In genomic region chr11:57476883-57477506, GRCh38 we compare ENCODE assay signal across 8 cellular contexts. TPM values are rescaled to one million over a fixed set of nuclear protein-coding genes. Genes with fewer than 3 reads are reported as not detected.
DNase-seq lines count a peak whose midpoint lies in the region; ATAC-seq, FAIRE-seq and TF ChIP-seq lines count a peak whose summit lies in the region.

No MANE protein-coding gene starts in this region.

- BruUV-seq in HepG2 (replicated peaks; lab: Mats Ljungman, UMichigan): no TSS peak

- TF ChIP-seq RAD21 in HepG2 (CRISPR knock-in tag; IDR thresholded peaks at IDR 0.05): peak; percentile 44; the same call in 1 of the 2 replicates

- H3K36me3 ChIP-seq in OCI-LY1 (ENCODE audit: insufficient read depth, low read length) (no peaks in the 10 kb centered on the region), breast epithelium (no peaks in the 10 kb centered on the region), HepG2 (replicated peaks in 1 of 2; ENCODE audit: control insufficient read depth in 1 of 2, insufficient read depth in 2 of 2, low read length in 2 of 2) (no peaks in the 10 kb centered on the region), transverse colon (no peaks in the 10 kb centered on the region)

- no peaks in the 10 kb centered on the region for H3K9me2 ChIP-seq in OCI-LY1 (ENCODE audit: low read depth, low read length)

- H3K9me3 ChIP-seq in OCI-LY1 (ENCODE audit: low read length) (no peaks in the 10 kb centered on the region), breast epithelium (no peaks in the 10 kb centered on the region), HepG2 (ENCODE audit: low read length) (no peaks in the 10 kb centered on the region), transverse colon (no peaks in the 10 kb centered on the region)

- POLR2A ChIA-PET in HepG2 (lab: Yijun Ruan, JAX): interaction anchor here (1.0 to 1.9 kb wide), 5 partner anchors 16 to 131 kb away, joined by 3 to 5 read pairs (median 3); partner anchors contain the start of genes RTN4RL2 and SLC43A1

- H2AFZ ChIP-seq in OCI-LY1 (ENCODE audit: low read length) (no peak overlapping the region), HepG2 (ENCODE audit: low read length) (no peak overlapping the region)

- TF ChIP-seq POLR2A in breast epithelium (IDR thresholded peaks at IDR 0.05): no peak
- TF ChIP-seq POLR2A in HepG2 (IDR thresholded peaks at IDR 0.05; ENCODE audit: insufficient read depth in 1 of 2, low read depth in 2 of 2, low read length in 2 of 2): no peak
- TF ChIP-seq POLR2A in transverse colon (IDR thresholded peaks at IDR 0.05): peak; percentile 30

- ATAC-seq in HG02588 (IDR thresholded peaks at IDR 0.05; ENCODE audit: unreplicated experiment): peak; percentile 63
- ATAC-seq in HepG2: peak; percentile 39

- H4K20me1 ChIP-seq in OCI-LY1 (ENCODE audit: insufficient read depth, low read length): no peaks in the 10 kb centered on the region
- H4K20me1 ChIP-seq in HepG2 (ENCODE audit: insufficient read depth, low read length): no peaks in the 10 kb centered on the region

- H3K4me2 ChIP-seq in OCI-LY1 (ENCODE audit: low read length): peak overlapping the region; percentile 51; the same call in 1 of the 2 replicates
- no peak overlapping the region for H3K4me2 ChIP-seq in HepG2 (ENCODE audit: low read depth, low read length)

- H3K27me3 ChIP-seq in OCI-LY1 (ENCODE audit: insufficient read depth, low read length) (peaks cover 6% of the 10 kb centered on the region; the same call in 1 of the 2 replicates), breast epithelium (no peaks in the 10 kb centered on the region), HepG2 (ENCODE audit: control insufficient read depth in 1 of 2, insufficient read depth in 2 of 2, low read length in 2 of 2) (no peaks in the 10 kb centered on the region), transverse colon (peaks cover 29% of the 10 kb centered on the region)

- H3K27ac ChIP-seq in OCI-LY1 (ENCODE audit: low read depth, low read length, poor library complexity, severe bottlenecking): no peak overlapping the region
- peak overlapping the region; percentile 31 to 69 for H3K27ac ChIP-seq in breast epithelium
- H3K27ac ChIP-seq in HepG2 (ENCODE audit: extremely low read length, insufficient read depth, low read length): no peak overlapping the region
- peak overlapping the region in 1 of 4 donors; percentile 63 for H3K27ac ChIP-seq in transverse colon

- no peak for TF ChIP-seq EP300 in HepG2 (IDR thresholded peaks at IDR 0.05; ENCODE audit: low read depth in 2 of 2, low read length in 2 of 2)
- no peak for TF ChIP-seq EP300 in HepG2 (CRISPR knock-in tag; IDR thresholded peaks at IDR 0.05; ENCODE audit: borderline replicate concordance)
- no peak for TF ChIP-seq EP300 in transverse colon (IDR thresholded peaks at IDR 0.05; ENCODE audit: low read depth)

- peak; percentile 8 to 24 for DNase-seq in activated CD4-positive, alpha-beta T cell treated with anti-CD3 and anti-CD28 coated beads for 4 hours
- no peak for DNase-seq in activated CD4-positive, alpha-beta T cell treated with anti-CD3 and anti-CD28 coated beads, Interleukin-2, amount 50 U/mL, for 1 hour
- DNase-seq in breast epithelium (ENCODE audit: low spot score in 2 of 2) (no peak), HepG2 (ENCODE audit: low spot score) (no peak), transverse colon (peak; percentile 59), NCI-H2227 treated with DMSO at 0.1 percent for 48 hours (lab: John Stamatoyannopoulos, UW) (no peak)

- no peak for FAIRE-seq in HepG2 (lab: Jason Lieb, UNC)

- peaks cover 7% of the 10 kb centered on the region for H3K4me1 ChIP-seq in OCI-LY1 (ENCODE audit: insufficient read depth, low read length, severe bottlenecking)
- H3K4me1 ChIP-seq in breast epithelium: peaks cover 0 to 4% of the 10 kb centered on the region in 2 donors
- peaks cover 53% of the 10 kb centered on the region for H3K4me1 ChIP-seq in HepG2 (ENCODE audit: insufficient read depth, low read length)
- H3K4me1 ChIP-seq in transverse colon: peaks cover 11 to 27% (median 19%) of the 10 kb centered on the region in 4 donors

- H3K9ac ChIP-seq in OCI-LY1 (ENCODE audit: low read length): no peak overlapping the region
- no peak overlapping the region for H3K9ac ChIP-seq in HepG2 (ENCODE audit: insufficient read depth, low read depth, low read length)

- in situ Hi-C loops in HepG2 (cut with HindIII; ENCODE audit: extremely low pct_ligation_motif_present, low pct_unique_long_range_greater_than_20kb) (no loop called here), transverse colon (cut with MboI; ENCODE audit: low pct_ligation_motif_present in 1 of 4, low pct_unique_long_range_greater_than_20kb in 1 of 4, low sequenced_read_pairs in 3 of 4) (loop anchor here in 2 of 4 donors (25.0 kb wide), 1 partner anchor 140 kb away; the partner anchor contains the start of genes P2RX3 (in 2 of the 2) and SSRP1 (in 2 of the 2))

- intact Hi-C loops in breast epithelium (cut with DNase I; ENCODE audit: low total_unique reads): no loop called here
- intact Hi-C loops in HepG2 (cut with micrococcal nuclease; ENCODE audit: unreplicated experiment): no loop called here
- intact Hi-C loops in transverse colon (cut with DNase I; ENCODE audit: low total_unique reads): no loop called here

- peak overlapping the region; percentile 40 for H3K4me3 ChIP-seq in OCI-LY1 (ENCODE audit: low read depth, low read length, poor library complexity, severe bottlenecking)
- H3K4me3 ChIP-seq in breast epithelium: peak overlapping the region; percentile 35 to 78 (median 59)
- no peak overlapping the region for H3K4me3 ChIP-seq in HepG2 (replicated peaks in 1 of 3; ENCODE audit: insufficient read depth in 1 of 3, low read depth in 2 of 3, low read length in 3 of 3)
- peak overlapping the region; percentile 30 to 54 (median 38) for H3K4me3 ChIP-seq in transverse colon

- no peaks in the 10 kb centered on the region for H3F3A ChIP-seq in OCI-LY1 (ENCODE audit: insufficient read depth, low read length)

- CTCF ChIA-PET in HepG2 (lab: Yijun Ruan, JAX; ENCODE audit: low intra/inter-chr PET ratio, low total read pairs): no interaction called here

- H3K79me2 ChIP-seq in OCI-LY1 (ENCODE audit: insufficient read depth, low read length): no peaks in the 10 kb centered on the region
- no peaks in the 10 kb centered on the region for H3K79me2 ChIP-seq in HepG2 (ENCODE audit: insufficient read depth, low read length)

- TF ChIP-seq CTCF in OCI-LY1 (IDR thresholded peaks at IDR 0.05; ENCODE audit: low read length) (peak; percentile 43), breast epithelium (IDR thresholded peaks at IDR 0.05) (peak in 2 of 3 donors; percentile 30 to 38), HepG2 (CRISPR knock-in tag; IDR thresholded peaks at IDR 0.05) (peak; percentile 32; the same call in 1 of the 2 replicates), transverse colon (IDR thresholded peaks at IDR 0.05) (peak; percentile 38 to 48 (median 41))

- 94% methylated on average over 17 of the region's 17 CpGs for WGBS in HepG2 (ENCODE audit: low lambda C conversion rate)
- 15 to 67% methylated on average over 1 to 17 of the region's 17 CpGs for WGBS in transverse colon (ENCODE audit: low coverage in 1 of 2), 2 donors

RNA-seq across cellular contexts. Expression of gene RTN4RL2, which starts 16.7 kb away (rescaled TPM):
- total RNA-seq in breast epithelium (1 to 10 TPM in 2 of 3 donors, under 1 TPM in 1; 0.32 to 2.3 (median 1.8) TPM), HepG2 (2016; rRNA removed; fragmentation: Illumina TruSeq; extraction: Trizol) (0.45 and 1.3 TPM in 2 replicates), transverse colon (under 1 TPM in 1 of 4 donors, not detected in 3; 0.48 TPM)
- total RNA-seq in HepG2 (2016; cell fraction: cytosol; rRNA removed; fragmentation: Illumina TruSeq; extraction: Trizol; ENCODE audit: low read depth): 0.71 and 0.79 TPM in 2 replicates
- total RNA-seq in HepG2 (2016; cell fraction: insoluble cytoplasmic fraction; rRNA removed; fragmentation: Illumina TruSeq; extraction: Trizol): 0.42 and 0.91 TPM in 2 replicates
- 1.1 and 1.2 TPM in 2 replicates for total RNA-seq in HepG2 (2016; cell fraction: membrane; rRNA removed; fragmentation: Illumina TruSeq; extraction: Trizol)
- total RNA-seq in HepG2 (2016; cell fraction: nucleus; rRNA removed; fragmentation: Illumina TruSeq; extraction: Trizol): 1.8 and 2.1 TPM in 2 replicates
- polyA plus RNA-seq in HepG2 (2011; rRNA removed): 4.3 and 8.4 TPM in 2 replicates
- 3.6 and 3.9 TPM in 2 replicates for polyA plus RNA-seq in HepG2 (2011; cell fraction: cytosol; rRNA removed)
- polyA plus RNA-seq in HepG2 (2011; cell fraction: nucleus; rRNA removed): 10.4 and 14.9 TPM in 2 replicates
- polyA plus RNA-seq in HepG2 (2012): 14.7 and 15.9 TPM in 2 replicates
- polyA plus RNA-seq in HepG2 (2016; cell fraction: cytosol; fragmentation: Illumina TruSeq; extraction: Trizol; ENCODE audit: low read depth): 1.8 and 2.1 TPM in 2 replicates
- polyA plus RNA-seq in HepG2 (2016; cell fraction: insoluble cytoplasmic fraction; fragmentation: Illumina TruSeq; extraction: Trizol; ENCODE audit: low read depth): 1.9 and 2.5 TPM in 2 replicates
- 2.8 and 3.5 TPM in 2 replicates for polyA plus RNA-seq in HepG2 (2016; cell fraction: membrane; fragmentation: Illumina TruSeq; extraction: Trizol; ENCODE audit: low read depth)
- 5.0 and 7.0 TPM in 2 replicates for polyA plus RNA-seq in HepG2 (2016; cell fraction: nucleus; fragmentation: Illumina TruSeq; extraction: Trizol; ENCODE audit: insufficient read depth, low read depth)
- 0.72 and 4.8 TPM in 2 replicates for polyA minus RNA-seq in HepG2 (2011; rRNA and poly(A)+ RNA removed; ENCODE audit: low replicate concordance)
- 4.1 and 11.0 TPM in 2 replicates for polyA minus RNA-seq in HepG2 (2011; cell fraction: cytosol; rRNA and poly(A)+ RNA removed)
- polyA minus RNA-seq in HepG2 (2011; cell fraction: nucleus; rRNA and poly(A)+ RNA removed): 2.3 and 3.7 TPM in 2 replicates

RNA-seq across cellular contexts. Expression of gene SLC43A1, which starts 38.5 kb away (rescaled TPM):
- 10 to 100 TPM; 12.0 to 23.4 (median 13.4) TPM for total RNA-seq in breast epithelium
- total RNA-seq in HepG2 (2016; rRNA removed; fragmentation: Illumina TruSeq; extraction: Trizol): 40.0 and 72.3 TPM in 2 replicates
- total RNA-seq in HepG2 (2016; cell fraction: cytosol; rRNA removed; fragmentation: Illumina TruSeq; extraction: Trizol; ENCODE audit: low read depth): 44.5 and 47.1 TPM in 2 replicates
- total RNA-seq in HepG2 (2016; cell fraction: insoluble cytoplasmic fraction; rRNA removed; fragmentation: Illumina TruSeq; extraction: Trizol): 32.3 and 72.1 TPM in 2 replicates
- 63.3 and 69.6 TPM in 2 replicates for total RNA-seq in HepG2 (2016; cell fraction: membrane; rRNA removed; fragmentation: Illumina TruSeq; extraction: Trizol)
- 64.1 and 81.7 TPM in 2 replicates for total RNA-seq in HepG2 (2016; cell fraction: nucleus; rRNA removed; fragmentation: Illumina TruSeq; extraction: Trizol)
- 87.6 and 124 TPM in 2 replicates for polyA plus RNA-seq in HepG2 (2011; rRNA removed)
- 96.8 and 105 TPM in 2 replicates for polyA plus RNA-seq in HepG2 (2011; cell fraction: cytosol; rRNA removed)
- 190 and 210 TPM in 2 replicates for polyA plus RNA-seq in HepG2 (2011; cell fraction: nucleus; rRNA removed)
- 61.9 and 91.6 TPM in 2 replicates for polyA plus RNA-seq in HepG2 (2012)
- polyA plus RNA-seq in HepG2 (2016; cell fraction: cytosol; fragmentation: Illumina TruSeq; extraction: Trizol; ENCODE audit: low read depth): 41.6 and 44.0 TPM in 2 replicates
- 33.2 and 41.2 TPM in 2 replicates for polyA plus RNA-seq in HepG2 (2016; cell fraction: insoluble cytoplasmic fraction; fragmentation: Illumina TruSeq; extraction: Trizol; ENCODE audit: low read depth)
- 58.0 and 63.5 TPM in 2 replicates for polyA plus RNA-seq in HepG2 (2016; cell fraction: membrane; fragmentation: Illumina TruSeq; extraction: Trizol; ENCODE audit: low read depth)
- polyA plus RNA-seq in HepG2 (2016; cell fraction: nucleus; fragmentation: Illumina TruSeq; extraction: Trizol; ENCODE audit: insufficient read depth, low read depth): 111 TPM in 2 replicates
- polyA minus RNA-seq in HepG2 (2011; rRNA and poly(A)+ RNA removed; ENCODE audit: low replicate concordance): 1.5 and 247 TPM in 2 replicates
- 58.2 and 68.6 TPM in 2 replicates for polyA minus RNA-seq in HepG2 (2011; cell fraction: cytosol; rRNA and poly(A)+ RNA removed)
- polyA minus RNA-seq in HepG2 (2011; cell fraction: nucleus; rRNA and poly(A)+ RNA removed): 75.4 and 86.5 TPM in 2 replicates
- total RNA-seq in transverse colon: 10 to 100 TPM in 3 of 4 donors, 1 to 10 TPM in 1; 7.5 to 30.4 (median 15.2) TPM

RNA-seq across cellular contexts. Expression of gene SLC43A3, which starts 50.1 kb away (rescaled TPM):
- 100 to 1,000 TPM; 104 to 130 (median 105) TPM for total RNA-seq in breast epithelium
- total RNA-seq in HepG2 (2016; rRNA removed; fragmentation: Illumina TruSeq; extraction: Trizol): not detected in 2 replicates
- not detected in 2 replicates for total RNA-seq in HepG2 (2016; cell fraction: cytosol; rRNA removed; fragmentation: Illumina TruSeq; extraction: Trizol; ENCODE audit: low read depth)
- total RNA-seq in HepG2 (2016; cell fraction: insoluble cytoplasmic fraction; rRNA removed; fragmentation: Illumina TruSeq; extraction: Trizol): not detected in 2 replicates
- total RNA-seq in HepG2 (2016; cell fraction: membrane; rRNA removed; fragmentation: Illumina TruSeq; extraction: Trizol): not detected in 2 replicates
- total RNA-seq in HepG2 (2016; cell fraction: nucleus; rRNA removed; fragmentation: Illumina TruSeq; extraction: Trizol): 0.31 TPM in 1 of 2 replicates, not detected in the other
- 2.6 and 4.2 TPM in 2 replicates for polyA plus RNA-seq in HepG2 (2011; rRNA removed)
- polyA plus RNA-seq in HepG2 (2011; cell fraction: cytosol; rRNA removed): 1.4 and 3.7 TPM in 2 replicates
- 3.4 and 4.2 TPM in 2 replicates for polyA plus RNA-seq in HepG2 (2011; cell fraction: nucleus; rRNA removed)
- 1.4 and 2.2 TPM in 2 replicates for polyA plus RNA-seq in HepG2 (2012)
- polyA plus RNA-seq in HepG2 (2016; cell fraction: cytosol; fragmentation: Illumina TruSeq; extraction: Trizol; ENCODE audit: low read depth): not detected in 2 replicates
- not detected in 2 replicates for polyA plus RNA-seq in HepG2 (2016; cell fraction: insoluble cytoplasmic fraction; fragmentation: Illumina TruSeq; extraction: Trizol; ENCODE audit: low read depth)
- not detected in 2 replicates for polyA plus RNA-seq in HepG2 (2016; cell fraction: membrane; fragmentation: Illumina TruSeq; extraction: Trizol; ENCODE audit: low read depth)
- not detected in 2 replicates for polyA plus RNA-seq in HepG2 (2016; cell fraction: nucleus; fragmentation: Illumina TruSeq; extraction: Trizol; ENCODE audit: insufficient read depth, low read depth)
- polyA minus RNA-seq in HepG2 (2011; rRNA and poly(A)+ RNA removed; ENCODE audit: low replicate concordance): 1.7 and 3.0 TPM in 2 replicates
- 2.6 TPM in 1 of 2 replicates, not detected in the other for polyA minus RNA-seq in HepG2 (2011; cell fraction: cytosol; rRNA and poly(A)+ RNA removed)
- polyA minus RNA-seq in HepG2 (2011; cell fraction: nucleus; rRNA and poly(A)+ RNA removed): 1.4 and 2.9 TPM in 2 replicates
- total RNA-seq in transverse colon: 10 to 100 TPM in 3 of 4 donors, 1 to 10 TPM in 1; 6.0 to 35.9 (median 19.4) TPM

RNA-seq across cellular contexts. Expression of gene TIMM10, which starts 53.6 kb away (rescaled TPM):
- total RNA-seq in breast epithelium (10 to 100 TPM; 37.2 to 56.4 (median 45.9) TPM), HepG2 (2016; rRNA removed; fragmentation: Illumina TruSeq; extraction: Trizol) (82.2 and 103 TPM in 2 replicates), transverse colon (10 to 100 TPM in 2 of 4 donors, 1 to 10 TPM in 1, not detected in 1; 1.6 to 36.8 (median 34.0) TPM)
- total RNA-seq in HepG2 (2016; cell fraction: cytosol; rRNA removed; fragmentation: Illumina TruSeq; extraction: Trizol; ENCODE audit: low read depth): 40.9 and 52.7 TPM in 2 replicates
- 87.8 and 108 TPM in 2 replicates for total RNA-seq in HepG2 (2016; cell fraction: insoluble cytoplasmic fraction; rRNA removed; fragmentation: Illumina TruSeq; extraction: Trizol)
- 48.0 and 65.2 TPM in 2 replicates for total RNA-seq in HepG2 (2016; cell fraction: membrane; rRNA removed; fragmentation: Illumina TruSeq; extraction: Trizol)
- 27.4 and 31.3 TPM in 2 replicates for total RNA-seq in HepG2 (2016; cell fraction: nucleus; rRNA removed; fragmentation: Illumina TruSeq; extraction: Trizol)
- 56.3 and 67.8 TPM in 2 replicates for polyA plus RNA-seq in HepG2 (2011; rRNA removed)
- polyA plus RNA-seq in HepG2 (2011; cell fraction: cytosol; rRNA removed): 81.8 and 94.3 TPM in 2 replicates
- polyA plus RNA-seq in HepG2 (2011; cell fraction: nucleus; rRNA removed): 18.2 and 20.2 TPM in 2 replicates
- polyA plus RNA-seq in HepG2 (2012): 46.7 and 55.3 TPM in 2 replicates
- polyA plus RNA-seq in HepG2 (2016; cell fraction: cytosol; fragmentation: Illumina TruSeq; extraction: Trizol; ENCODE audit: low read depth): 53.7 and 66.6 TPM in 2 replicates
- 106 and 130 TPM in 2 replicates for polyA plus RNA-seq in HepG2 (2016; cell fraction: insoluble cytoplasmic fraction; fragmentation: Illumina TruSeq; extraction: Trizol; ENCODE audit: low read depth)
- 52.5 and 68.9 TPM in 2 replicates for polyA plus RNA-seq in HepG2 (2016; cell fraction: membrane; fragmentation: Illumina TruSeq; extraction: Trizol; ENCODE audit: low read depth)
- polyA plus RNA-seq in HepG2 (2016; cell fraction: nucleus; fragmentation: Illumina TruSeq; extraction: Trizol; ENCODE audit: insufficient read depth, low read depth): 53.7 and 58.9 TPM in 2 replicates
- 28.3 and 58.4 TPM in 2 replicates for polyA minus RNA-seq in HepG2 (2011; rRNA and poly(A)+ RNA removed; ENCODE audit: low replicate concordance)
- 7.7 and 8.8 TPM in 2 replicates for polyA minus RNA-seq in HepG2 (2011; cell fraction: cytosol; rRNA and poly(A)+ RNA removed)
- 11.8 and 13.6 TPM in 2 replicates for polyA minus RNA-seq in HepG2 (2011; cell fraction: nucleus; rRNA and poly(A)+ RNA removed)

Comparison
In these comparisons a context has a peak if more than half of its experiments do, and no peak if none do; other contexts are left out.
1. DNase-seq: peak in activated CD4-positive, alpha-beta T cell treated with anti-CD3 and anti-CD28 coated beads for 4 hours (2 of 2) and transverse colon (single experiment); none in activated CD4-positive, alpha-beta T cell treated with anti-CD3 and anti-CD28 coated beads, Interleukin-2, amount 50 U/mL, for 1 hour (single experiment), breast epithelium (0 of 2), HepG2 (single experiment) and NCI-H2227 treated with DMSO at 0.1 percent for 48 hours (single experiment).
2. H3K27ac ChIP-seq: peak in breast epithelium (2 of 2); none in OCI-LY1 (single experiment) and HepG2 (single experiment).
3. H3K4me3 ChIP-seq: peak in OCI-LY1 (single experiment), breast epithelium (3 of 3) and transverse colon (4 of 4); none in HepG2 (0 of 3).
4. RNA of gene SLC43A3, which starts 50.1 kb away (total RNA-seq): 104 to 130 TPM in breast epithelium and 6.0 to 35.9 TPM in transverse colon; 0.31 TPM in HepG2; every median in the first group is over 4 times any median in the second.
5. Peak in every context shown above with its lines, with median percentiles within 50 percentile points of each other: CTCF ChIP-seq.